In genomic region chr2:64273524-64274398, GRCh38 we compare ENCODE assay signal across 9 cellular contexts.
A peak's percentile ranks its signal among the peaks of the same experiment; 100 is the strongest.
DNase-seq lines count a peak whose midpoint lies in the region; ATAC-seq and TF ChIP-seq lines count a peak whose summit lies in the region.
"Had no signal": no experiment of that assay in that cellular context is flagged by ENCODE, and none has a peak within 500 bp of the region (broad histone marks: within the 10 kb centered on the region; RNA-seq: fewer than 3 reads in every experiment).

No MANE protein-coding gene starts in this region.

- no peak for TF ChIP-seq POLR2A in NB4 (IDR thresholded peaks at IDR 0.05; ENCODE audit: extremely low read depth, insufficient read length)

- H3K4me3 ChIP-seq in BLaER1 = no peak overlapping the region
- H3K4me3 ChIP-seq in NB4 (ENCODE audit: low read depth, low read length) = no peak overlapping the region
- H3K4me3 ChIP-seq in upper lobe of right lung = peak overlapping the region; percentile 8
- H3K4me3 ChIP-seq: cardiac muscle cell had no signal

- H3K36me3 ChIP-seq in BLaER1 (no peaks in the 10 kb centered on the region), upper lobe of right lung (no peaks in the 10 kb centered on the region)
- H3K36me3 ChIP-seq: cardiac muscle cell had no signal

- H3K9me3 Mint-ChIP-seq in activated naive CD4-positive, alpha-beta T cell treated with anti-CD3 and anti-CD28 coated beads for 36 hours = no peaks in the 10 kb centered on the region

- intact Hi-C loops in upper lobe of right lung (cut with DNase I) = no loop called here
- intact Hi-C loops in activated naive CD4-positive, alpha-beta T cell treated with anti-CD3 and anti-CD28 coated beads for 36 hours (cut with micrococcal nuclease) = no loop called here

- H3K9ac ChIP-seq in BLaER1 = no peak overlapping the region

- peaks cover 26% of the 10 kb centered on the region for H3K4me1 ChIP-seq in BLaER1
- peaks cover 34% of the 10 kb centered on the region for H3K4me1 ChIP-seq in upper lobe of right lung

- H4K20me1 ChIP-seq in BLaER1 = no peaks in the 10 kb centered on the region

- H3K9me3 ChIP-seq in BLaER1 (no peaks in the 10 kb centered on the region), upper lobe of right lung (no peaks in the 10 kb centered on the region)

- H3K27me3 Mint-ChIP-seq in activated naive CD4-positive, alpha-beta T cell treated with anti-CD3 and anti-CD28 coated beads for 36 hours (ENCODE audit: low read depth) = no peaks in the 10 kb centered on the region

- H3K27ac ChIP-seq in BLaER1 = peak overlapping the region; percentile 32; the same call in 1 of the 2 replicates
- peak overlapping the region; percentile 87 for H3K27ac ChIP-seq in upper lobe of right lung
- H3K27ac ChIP-seq: cardiac muscle cell had no signal

- H3K27ac Mint-ChIP-seq in activated naive CD4-positive, alpha-beta T cell treated with anti-CD3 and anti-CD28 coated beads for 36 hours = no peak overlapping the region

- H3K27me3 ChIP-seq in BLaER1 = no peaks in the 10 kb centered on the region
- no peaks in the 10 kb centered on the region for H3K27me3 ChIP-seq in upper lobe of right lung
- H3K27me3 ChIP-seq: cardiac muscle cell had no signal

- DNase-seq in NB4 (ENCODE audit: low read depth) = peak; percentile 91
- DNase-seq in cerebellum (ENCODE audit: low spot score) = peak; percentile 55
- peak; percentile 75 to 86 for DNase-seq in lung microvascular endothelial cell (ENCODE audit: low read depth in 2 of 2)
- DNase-seq in upper lobe of right lung = no peak
- no peak for DNase-seq in stimulated activated CD4-positive, alpha-beta T cell treated with anti-CD3 and anti-CD28 coated beads, Interleukin-15, amount 100 ng/mL, for 24 hours
- DNase-seq in activated naive CD4-positive, alpha-beta T cell treated with anti-CD3 and anti-CD28 coated beads for 36 hours = no peak
- DNase-seq in DMS153 treated with DMSO at 0.1 percent for 48 hours (lab: John Stamatoyannopoulos, UW; ENCODE audit: unreplicated experiment) = no peak

- peaks cover 28% of the 10 kb centered on the region for H3K4me1 Mint-ChIP-seq in activated naive CD4-positive, alpha-beta T cell treated with anti-CD3 and anti-CD28 coated beads for 36 hours (ENCODE audit: low read depth)

- TF ChIP-seq CTCF in NB4 (IDR thresholded peaks at IDR 0.05; ENCODE audit: low read depth, low read length) (no peak), upper lobe of right lung (IDR thresholded peaks at IDR 0.05) (no peak)

- no peaks in the 10 kb centered on the region for H3K36me3 Mint-ChIP-seq in activated naive CD4-positive, alpha-beta T cell treated with anti-CD3 and anti-CD28 coated beads for 36 hours (ENCODE audit: low read depth)

- peak overlapping the region; percentile 51 for H3K4me2 ChIP-seq in BLaER1

- CTCF ChIA-PET in activated naive CD4-positive, alpha-beta T cell treated with anti-CD3 and anti-CD28 coated beads for 36 hours (lab: Charles Lee) = interaction anchor here (0.6 to 0.9 kb wide), 2 partner anchors 22 to 38 kb away, joined by 3 to 5 read pairs; no protein-coding TSS in a partner anchor

- no peak overlapping the region for H3K4me3 Mint-ChIP-seq in activated naive CD4-positive, alpha-beta T cell treated with anti-CD3 and anti-CD28 coated beads for 36 hours

- ATAC-seq in upper lobe of right lung = peak; percentile 73

Comparison
In these comparisons a context has a peak if more than half of its experiments do, and no peak if none do; other contexts are left out.
1. DNase-seq: peak in NB4 (single experiment), cerebellum (single experiment) and lung microvascular endothelial cell (2 of 2); none in upper lobe of right lung (single experiment), stimulated activated CD4-positive, alpha-beta T cell treated with anti-CD3 and anti-CD28 coated beads, Interleukin-15, amount 100 ng/mL, for 24 hours (single experiment), activated naive CD4-positive, alpha-beta T cell treated with anti-CD3 and anti-CD28 coated beads for 36 hours (single experiment) and DMS153 treated with DMSO at 0.1 percent for 48 hours (single experiment).